1 cellular context compared by ENCODE assay signal in the genomic region with DNA sequence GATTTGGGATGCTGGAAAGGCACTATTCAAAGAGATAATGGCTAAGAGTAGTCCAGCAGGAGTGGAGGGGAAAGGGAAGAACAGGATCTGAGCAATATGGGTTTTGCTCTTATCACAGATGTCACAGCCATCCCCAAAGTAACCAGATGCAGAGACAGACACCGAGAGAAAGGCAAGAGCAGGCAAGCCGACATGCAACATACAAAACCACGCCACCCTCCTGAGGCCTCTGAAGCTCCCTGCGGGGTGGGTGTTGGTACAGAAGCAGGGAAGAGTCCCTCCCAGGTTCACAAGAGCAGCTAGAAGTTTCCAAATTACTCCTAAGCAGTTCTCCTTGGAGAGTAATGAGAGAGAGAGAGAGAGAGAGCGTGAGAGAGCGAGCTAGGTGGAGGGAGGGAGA.
TF ChIP-seq lines count a peak whose summit lies in the region.

No MANE protein-coding gene starts in this region.

TF ChIP-seq in SK-N-SH, 30 proteins besides CTCF, POLR2A, EP300 and RAD21:
- TF ChIP-seq, protein P1, sequence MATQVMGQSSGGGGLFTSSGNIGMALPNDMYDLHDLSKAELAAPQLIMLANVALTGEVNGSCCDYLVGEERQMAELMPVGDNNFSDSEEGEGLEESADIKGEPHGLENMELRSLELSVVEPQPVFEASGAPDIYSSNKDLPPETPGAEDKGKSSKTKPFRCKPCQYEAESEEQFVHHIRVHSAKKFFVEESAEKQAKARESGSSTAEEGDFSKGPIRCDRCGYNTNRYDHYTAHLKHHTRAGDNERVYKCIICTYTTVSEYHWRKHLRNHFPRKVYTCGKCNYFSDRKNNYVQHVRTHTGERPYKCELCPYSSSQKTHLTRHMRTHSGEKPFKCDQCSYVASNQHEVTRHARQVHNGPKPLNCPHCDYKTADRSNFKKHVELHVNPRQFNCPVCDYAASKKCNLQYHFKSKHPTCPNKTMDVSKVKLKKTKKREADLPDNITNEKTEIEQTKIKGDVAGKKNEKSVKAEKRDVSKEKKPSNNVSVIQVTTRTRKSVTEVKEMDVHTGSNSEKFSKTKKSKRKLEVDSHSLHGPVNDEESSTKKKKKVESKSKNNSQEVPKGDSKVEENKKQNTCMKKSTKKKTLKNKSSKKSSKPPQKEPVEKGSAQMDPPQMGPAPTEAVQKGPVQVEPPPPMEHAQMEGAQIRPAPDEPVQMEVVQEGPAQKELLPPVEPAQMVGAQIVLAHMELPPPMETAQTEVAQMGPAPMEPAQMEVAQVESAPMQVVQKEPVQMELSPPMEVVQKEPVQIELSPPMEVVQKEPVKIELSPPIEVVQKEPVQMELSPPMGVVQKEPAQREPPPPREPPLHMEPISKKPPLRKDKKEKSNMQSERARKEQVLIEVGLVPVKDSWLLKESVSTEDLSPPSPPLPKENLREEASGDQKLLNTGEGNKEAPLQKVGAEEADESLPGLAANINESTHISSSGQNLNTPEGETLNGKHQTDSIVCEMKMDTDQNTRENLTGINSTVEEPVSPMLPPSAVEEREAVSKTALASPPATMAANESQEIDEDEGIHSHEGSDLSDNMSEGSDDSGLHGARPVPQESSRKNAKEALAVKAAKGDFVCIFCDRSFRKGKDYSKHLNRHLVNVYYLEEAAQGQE (IDR thresholded peaks at IDR 0.05; ENCODE audit: low read depth, low read length) = no peak
- TF ChIP-seq YY1 (IDR thresholded peaks at IDR 0.05; ENCODE audit: low read depth) (no peak), TAF1 (IDR thresholded peaks at IDR 0.05; ENCODE audit: borderline replicate concordance, low read depth, low read length) (no peak), TCF12 (IDR thresholded peaks at IDR 0.05) (no peak), GATA2 (CRISPR knock-in tag; IDR thresholded peaks at IDR 0.05) (no peak), ELF1 (IDR thresholded peaks at IDR 0.05) (no peak), FOSL2 (IDR thresholded peaks at IDR 0.05; ENCODE audit: borderline replicate concordance, low read depth) (no peak), GABPA (IDR thresholded peaks at IDR 0.05; ENCODE audit: low read depth) (no peak)
- TF ChIP-seq, protein P2, sequence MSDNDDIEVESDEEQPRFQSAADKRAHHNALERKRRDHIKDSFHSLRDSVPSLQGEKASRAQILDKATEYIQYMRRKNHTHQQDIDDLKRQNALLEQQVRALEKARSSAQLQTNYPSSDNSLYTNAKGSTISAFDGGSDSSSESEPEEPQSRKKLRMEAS (IDR thresholded peaks at IDR 0.05; ENCODE audit: low read depth) = no peak
- TF ChIP-seq, protein P3, sequence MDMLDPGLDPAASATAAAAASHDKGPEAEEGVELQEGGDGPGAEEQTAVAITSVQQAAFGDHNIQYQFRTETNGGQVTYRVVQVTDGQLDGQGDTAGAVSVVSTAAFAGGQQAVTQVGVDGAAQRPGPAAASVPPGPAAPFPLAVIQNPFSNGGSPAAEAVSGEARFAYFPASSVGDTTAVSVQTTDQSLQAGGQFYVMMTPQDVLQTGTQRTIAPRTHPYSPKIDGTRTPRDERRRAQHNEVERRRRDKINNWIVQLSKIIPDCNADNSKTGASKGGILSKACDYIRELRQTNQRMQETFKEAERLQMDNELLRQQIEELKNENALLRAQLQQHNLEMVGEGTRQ (IDR thresholded peaks at IDR 0.05; ENCODE audit: borderline replicate concordance, low read depth, low read length) = no peak
